In the genomic region with DNA sequence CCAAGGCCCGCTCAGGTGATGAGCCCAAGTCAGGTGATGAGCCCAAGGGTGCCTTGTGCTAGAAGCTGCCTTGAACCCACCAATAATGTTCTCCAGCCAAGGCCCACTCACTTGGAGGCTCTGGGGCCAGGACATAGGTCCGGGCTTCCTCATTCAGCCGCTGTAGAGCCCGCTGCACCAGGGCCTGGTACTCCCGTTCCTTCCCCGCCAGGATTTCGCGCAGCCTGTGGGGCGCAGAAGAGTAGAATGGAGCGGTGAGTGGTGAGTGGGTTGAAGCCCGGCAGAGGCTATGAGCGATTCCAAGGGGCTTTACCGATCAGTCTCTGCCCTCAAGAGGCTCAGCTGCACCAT, we compare ENCODE assay signal across 24 cellular contexts. TPM values are rescaled to one million over a fixed set of nuclear protein-coding genes. Genes with fewer than 3 reads are reported as not detected.
DNase-seq lines count a peak whose midpoint lies in the region; ATAC-seq and TF ChIP-seq lines count a peak whose summit lies in the region.
"Had no signal": no experiment of that assay in that cellular context is flagged by ENCODE, and none has a peak within 500 bp of the region (broad histone marks: within the 10 kb centered on the region; RNA-seq: fewer than 3 reads in every experiment).

No MANE protein-coding gene starts in this region.

- H3K4me3 ChIP-seq in OCI-LY1 (ENCODE audit: low read depth, low read length, poor library complexity, severe bottlenecking) = peak overlapping the region; percentile 58
- no peak overlapping the region for H3K4me3 ChIP-seq in prostate gland
- H3K4me3 ChIP-seq: GM23248, MG63 had no signal

- H3K4me3 Mint-ChIP-seq in activated CD4-positive, alpha-beta T cell treated with anti-CD3 and anti-CD28 coated beads, Interleukin-2, amount 10 ng/mL, durations not matched to agents 24 days and 14 days = peak overlapping the region; percentile 23
- H3K4me3 Mint-ChIP-seq: neural crest cell, type B pancreatic cell had no signal

- H3K27me3 ChIP-seq in OCI-LY1 (ENCODE audit: insufficient read depth, low read length) (no peaks in the 10 kb centered on the region; the same call in 1 of the 2 replicates), prostate gland (replicated peaks; ENCODE audit: insufficient read depth) (no peaks in the 10 kb centered on the region)
- H3K27me3 ChIP-seq: MG63 had no signal

- no peak for DNase-seq in activated CD4-positive, alpha-beta T cell treated with anti-CD3 and anti-CD28 coated beads, Interleukin-2, amount 10 ng/mL, durations not matched to agents 24 days and 14 days
- no peak for DNase-seq in activated CD4-positive, alpha-beta T cell treated with anti-CD3 and anti-CD28 coated beads, Interleukin-2, amount 50 U/mL, for 1 hour
- DNase-seq in central memory CD4-positive, alpha-beta T cell = peak; percentile 12
- DNase-seq in prostate gland (ENCODE audit: low spot score) (no peak), SK-N-DZ (ENCODE audit: low spot score) (no peak), EL (no peak)
- DNase-seq: DND-41, foreskin fibroblast, GM23248, hippocampal formation, MG63, NCI-H187, NCI-H446 treated with DMSO at 0.1 percent for 48 hours, SHP77, T-helper 9 cell had no signal

- peaks cover 29% of the 10 kb centered on the region for H3K4me1 Mint-ChIP-seq in activated CD4-positive, alpha-beta T cell treated with anti-CD3 and anti-CD28 coated beads, Interleukin-2, amount 10 ng/mL, durations not matched to agents 24 days and 14 days

- TF ChIP-seq POLR2A in prostate gland (IDR thresholded peaks at IDR 0.05) = no peak

- 88% methylated on average over 13 of the region's 13 CpGs for WGBS in prostate gland

- H3K9me3 Mint-ChIP-seq in activated CD4-positive, alpha-beta T cell treated with anti-CD3 and anti-CD28 coated beads, Interleukin-2, amount 10 ng/mL, durations not matched to agents 24 days and 14 days = no peaks in the 10 kb centered on the region
- H3K9me3 Mint-ChIP-seq: activated T-helper 2 cell treated with anti-CD3 and anti-CD28 coated beads, Interferon-gamma antibody, Interleukin-2, Interleukin-4, amounts not matched to agents 10 μg/mL and 5 μg/mL and 100 μg/mL, durations not matched to agents 14 hours and 24 hours and 36 hours; neural crest cell; type B pancreatic cell had no signal

- H3K36me3 Mint-ChIP-seq in activated CD4-positive, alpha-beta T cell treated with anti-CD3 and anti-CD28 coated beads, Interleukin-2, amount 10 ng/mL, durations not matched to agents 24 days and 14 days (ENCODE audit: low read depth) = peaks cover 9% of the 10 kb centered on the region

- H3F3A ChIP-seq in OCI-LY1 (ENCODE audit: insufficient read depth, low read length) = no peaks in the 10 kb centered on the region

- H3K27ac ChIP-seq in OCI-LY1 (ENCODE audit: low read depth, low read length, poor library complexity, severe bottlenecking) = peak overlapping the region; percentile 37
- H3K27ac ChIP-seq in prostate gland = peak overlapping the region; percentile 82 to 83
- H3K27ac ChIP-seq: C4-2B, GM23248 had no signal

- H3K27ac Mint-ChIP-seq in activated CD4-positive, alpha-beta T cell treated with anti-CD3 and anti-CD28 coated beads, Interleukin-2, amount 10 ng/mL, durations not matched to agents 24 days and 14 days = no peak overlapping the region
- H3K27ac Mint-ChIP-seq: type B pancreatic cell had no signal

- no peaks in the 10 kb centered on the region for H3K9me3 ChIP-seq in OCI-LY1 (ENCODE audit: low read length)
- no peaks in the 10 kb centered on the region for H3K9me3 ChIP-seq in prostate gland
- H3K9me3 ChIP-seq: MG63, spleen had no signal

- no peaks in the 10 kb centered on the region for H3K9me2 ChIP-seq in OCI-LY1 (ENCODE audit: low read depth, low read length)

- ATAC-seq in GM19463 (IDR thresholded peaks at IDR 0.05; ENCODE audit: unreplicated experiment) = no peak

- no peaks in the 10 kb centered on the region for H4K20me1 ChIP-seq in OCI-LY1 (ENCODE audit: insufficient read depth, low read length)

- H3K9ac ChIP-seq in OCI-LY1 (ENCODE audit: low read length) = peak overlapping the region; percentile 56; the same call in 1 of the 2 replicates
- H3K9ac ChIP-seq: GM23248 had no signal

- intact Hi-C loops in activated CD4-positive, alpha-beta T cell treated with anti-CD3 and anti-CD28 coated beads, Interleukin-2, amount 10 ng/mL, durations not matched to agents 24 days and 14 days (cut with micrococcal nuclease) = no loop called here
- intact Hi-C loops in prostate gland (cut with DNase I) = loop anchor here (2.0 to 10.0 kb wide), 2 partner anchors 33 to 51 kb away; no protein-coding TSS in a partner anchor

- TF ChIP-seq CTCF in OCI-LY1 (IDR thresholded peaks at IDR 0.05; ENCODE audit: low read length) = no peak
- no peak for TF ChIP-seq CTCF in prostate gland (IDR thresholded peaks at IDR 0.05)

- peaks cover 43% of the 10 kb centered on the region for H3K4me1 ChIP-seq in OCI-LY1 (ENCODE audit: insufficient read depth, low read length, severe bottlenecking)
- H3K4me1 ChIP-seq in prostate gland (replicated peaks) = no peaks in the 10 kb centered on the region

- H3K27me3 Mint-ChIP-seq in activated CD4-positive, alpha-beta T cell treated with anti-CD3 and anti-CD28 coated beads, Interleukin-2, amount 10 ng/mL, durations not matched to agents 24 days and 14 days = no peaks in the 10 kb centered on the region

- H3K36me3 ChIP-seq in OCI-LY1 (ENCODE audit: insufficient read depth, low read length) (no peaks in the 10 kb centered on the region), prostate gland (peaks cover 0 to 16% of the 10 kb centered on the region in 2 donors)

- no peaks in the 10 kb centered on the region for H3K79me2 ChIP-seq in OCI-LY1 (ENCODE audit: insufficient read depth, low read length)

- no peak overlapping the region for H2AFZ ChIP-seq in OCI-LY1 (ENCODE audit: low read length)
- H2AFZ ChIP-seq: GM23248 had no signal

- peak overlapping the region; percentile 82 for H3K4me2 ChIP-seq in OCI-LY1 (ENCODE audit: low read length)

RNA-seq across cellular contexts. Expression of a gene that starts 10.5 kb away (rescaled TPM):
- total RNA-seq in activated CD4-positive, alpha-beta T cell treated with anti-CD3 and anti-CD28 coated beads, Interleukin-2, amount 10 ng/mL, durations not matched to agents 24 days and 14 days = 13.2 and 14.7 TPM in 2 replicates
- total RNA-seq in prostate gland = 10 to 100 TPM; 38.6 to 60.7 TPM
- 1.1 and 1.7 TPM in 2 replicates for polyA plus RNA-seq in SK-N-DZ (2014; cell fraction: cytosol; rRNA removed)
- polyA plus RNA-seq in SK-N-DZ (2014; cell fraction: nucleus; rRNA removed) = 21.1 and 28.0 TPM in 2 replicates

RNA-seq across cellular contexts. Expression of a gene that starts 14.4 kb away (rescaled TPM):
- total RNA-seq in activated CD4-positive, alpha-beta T cell treated with anti-CD3 and anti-CD28 coated beads, Interleukin-2, amount 10 ng/mL, durations not matched to agents 24 days and 14 days = 29.7 and 29.8 TPM in 2 replicates
- 100 to 1,000 TPM in 1 of 2 donors, 10 to 100 TPM in 1; 94.7 to 217 TPM for total RNA-seq in prostate gland
- polyA plus RNA-seq in SK-N-DZ (2014; cell fraction: cytosol; rRNA removed) = 0.56 and 0.86 TPM in 2 replicates
- 2.0 and 5.2 TPM in 2 replicates for polyA plus RNA-seq in SK-N-DZ (2014; cell fraction: nucleus; rRNA removed)
- total RNA-seq: GM23248 had no signal
- polyA plus RNA-seq: GM23248 had no signal

RNA-seq across cellular contexts. Expression of a gene that starts 18.4 kb away (rescaled TPM):
- total RNA-seq in activated CD4-positive, alpha-beta T cell treated with anti-CD3 and anti-CD28 coated beads, Interleukin-2, amount 10 ng/mL, durations not matched to agents 24 days and 14 days = not detected in 2 replicates
- total RNA-seq in prostate gland = 10 to 100 TPM in 1 of 2 donors, under 1 TPM in 1; 0.82 to 15.6 TPM
- polyA plus RNA-seq in SK-N-DZ (2014; cell fraction: cytosol; rRNA removed) = not detected in 2 replicates
- not detected in 2 replicates for polyA plus RNA-seq in SK-N-DZ (2014; cell fraction: nucleus; rRNA removed)
- total RNA-seq: activated T-helper 2 cell treated with anti-CD3 and anti-CD28 coated beads, Interferon-gamma antibody, Interleukin-2, Interleukin-4, amounts not matched to agents 10 μg/mL and 5 μg/mL and 100 μg/mL, durations not matched to agents 14 hours and 24 hours and 36 hours; astrocyte; GM23248; kidney epithelial cell; neural crest cell had no signal
- polyA plus RNA-seq: GM23248 had no signal

RNA-seq across cellular contexts. Expression of a gene that starts 26.9 kb away (rescaled TPM):
- not detected in 2 replicates for total RNA-seq in activated CD4-positive, alpha-beta T cell treated with anti-CD3 and anti-CD28 coated beads, Interleukin-2, amount 10 ng/mL, durations not matched to agents 24 days and 14 days
- 1 to 10 TPM; 1.8 to 3.6 TPM for total RNA-seq in prostate gland
- not detected in 2 replicates for polyA plus RNA-seq in SK-N-DZ (2014; cell fraction: cytosol; rRNA removed)
- not detected in 2 replicates for polyA plus RNA-seq in SK-N-DZ (2014; cell fraction: nucleus; rRNA removed)
- total RNA-seq: activated T-helper 2 cell treated with anti-CD3 and anti-CD28 coated beads, Interferon-gamma antibody, Interleukin-2, Interleukin-4, amounts not matched to agents 10 μg/mL and 5 μg/mL and 100 μg/mL, durations not matched to agents 14 hours and 24 hours and 36 hours; astrocyte; GM23248; neural crest cell; spleen had no signal
- polyA plus RNA-seq: GM23248 had no signal

RNA-seq across cellular contexts. Expression of a gene that starts 34.3 kb away (rescaled TPM):
- 39.6 and 41.4 TPM in 2 replicates for total RNA-seq in activated CD4-positive, alpha-beta T cell treated with anti-CD3 and anti-CD28 coated beads, Interleukin-2, amount 10 ng/mL, durations not matched to agents 24 days and 14 days
- total RNA-seq in prostate gland = 10 to 100 TPM; 49.6 to 59.5 TPM
- polyA plus RNA-seq in SK-N-DZ (2014; cell fraction: cytosol; rRNA removed) = 45.4 and 46.7 TPM in 2 replicates
- polyA plus RNA-seq in SK-N-DZ (2014; cell fraction: nucleus; rRNA removed) = 45.2 and 47.0 TPM in 2 replicates
